ENCODE assay signal across 18 cellular contexts in genomic region chr4:157984285-157984911, GRCh38.
"Had no signal": no experiment of that assay in that cellular context is flagged by ENCODE, and none has a peak within 500 bp of the region (broad histone marks: within the 10 kb centered on the region; RNA-seq: fewer than 3 reads in every experiment).

No MANE protein-coding gene starts in this region.

- DNase-seq: activated naive CD4-positive, alpha-beta T cell treated with Interleukin-2 at 50 U/mL for 16 hours; activated naive CD8-positive, alpha-beta T cell treated with anti-CD3 and anti-CD28 coated beads for 36 hours; activated T-cell treated with anti-CD3 and anti-CD28 coated beads, Interleukin-2, amount 50 U/mL, for 24 hours; colonic mucosa; left ventricle myocardium superior; nephron progenitor cell; pancreas; psoas muscle; substantia nigra; T-cell; thyroid gland had no signal

- FAIRE-seq: pancreas had no signal

- H3K27ac ChIP-seq: breast epithelium, colonic mucosa, epithelial cell of prostate, hepatocyte, pancreas, psoas muscle, right atrium auricular region, thyroid gland had no signal

- ATAC-seq: left ventricle myocardium superior, pancreas, psoas muscle, T-cell, WTC11 had no signal

- H3K9me3 ChIP-seq: breast epithelium, colonic mucosa, pancreas, psoas muscle, right atrium auricular region, thyroid gland had no signal

- H3K4me3 Mint-ChIP-seq: activated naive CD8-positive, alpha-beta T cell treated with anti-CD3 and anti-CD28 coated beads for 36 hours; activated T-cell treated with anti-CD3 and anti-CD28 coated beads, Interleukin-2, amount 50 U/mL, for 24 hours; nephron progenitor cell; stimulated activated naive CD8-positive, alpha-beta T cell treated with anti-CD3 and anti-CD28 coated beads, Interleukin-15, Interleukin-2, amounts not matched to agents 100 ng/mL and 50 ng/mL, for 24 hours; T-cell; T-helper 2 cell treated with Interferon-gamma antibody and Interleukin-4, amounts not matched to agents 5 μg/mL and 100 μg/mL, for 36 hours; WTC11 had no signal

- H3K36me3 Mint-ChIP-seq: activated naive CD8-positive, alpha-beta T cell treated with anti-CD3 and anti-CD28 coated beads for 36 hours; T-cell; WTC11 had no signal

- H3K4me1 Mint-ChIP-seq: activated naive CD8-positive, alpha-beta T cell treated with anti-CD3 and anti-CD28 coated beads for 36 hours; nephron progenitor cell; T-cell had no signal

- H3K4me2 ChIP-seq: hepatocyte had no signal

- H3K79me2 ChIP-seq: hepatocyte had no signal

- H3K4me1 ChIP-seq: breast epithelium, colonic mucosa, pancreas, psoas muscle, right atrium auricular region, thyroid gland had no signal

- H2AFZ ChIP-seq: hepatocyte had no signal

- H3K27ac Mint-ChIP-seq: activated naive CD8-positive, alpha-beta T cell treated with anti-CD3 and anti-CD28 coated beads for 36 hours; activated T-cell treated with anti-CD3 and anti-CD28 coated beads, Interleukin-2, amount 50 U/mL, for 24 hours; nephron progenitor cell; stimulated activated naive CD8-positive, alpha-beta T cell treated with anti-CD3 and anti-CD28 coated beads, Interleukin-15, Interleukin-2, amounts not matched to agents 100 ng/mL and 50 ng/mL, for 24 hours; T-cell; T-helper 2 cell treated with Interferon-gamma antibody and Interleukin-4, amounts not matched to agents 5 μg/mL and 100 μg/mL, for 36 hours; WTC11 had no signal

- H3K4me3 ChIP-seq: breast epithelium, colonic mucosa, hepatocyte, pancreas, psoas muscle, right atrium auricular region, thyroid gland had no signal

- H3K27me3 Mint-ChIP-seq: activated T-cell treated with anti-CD3 and anti-CD28 coated beads, Interleukin-2, amount 50 U/mL, for 24 hours; T-cell had no signal

- H3K27me3 ChIP-seq: breast epithelium, colonic mucosa, hepatocyte, pancreas, right atrium auricular region, thyroid gland had no signal

- H3K36me3 ChIP-seq: breast epithelium, colonic mucosa, pancreas, right atrium auricular region, thyroid gland had no signal

- H3K9me3 Mint-ChIP-seq: activated naive CD8-positive, alpha-beta T cell treated with anti-CD3 and anti-CD28 coated beads for 36 hours; activated T-cell treated with anti-CD3 and anti-CD28 coated beads, Interleukin-2, amount 50 U/mL, for 24 hours; nephron progenitor cell; stimulated activated naive CD8-positive, alpha-beta T cell treated with anti-CD3 and anti-CD28 coated beads, Interleukin-15, Interleukin-2, amounts not matched to agents 100 ng/mL and 50 ng/mL, for 24 hours; T-cell; T-helper 2 cell treated with Interferon-gamma antibody and Interleukin-4, amounts not matched to agents 5 μg/mL and 100 μg/mL, for 36 hours had no signal
